In the genomic region with DNA sequence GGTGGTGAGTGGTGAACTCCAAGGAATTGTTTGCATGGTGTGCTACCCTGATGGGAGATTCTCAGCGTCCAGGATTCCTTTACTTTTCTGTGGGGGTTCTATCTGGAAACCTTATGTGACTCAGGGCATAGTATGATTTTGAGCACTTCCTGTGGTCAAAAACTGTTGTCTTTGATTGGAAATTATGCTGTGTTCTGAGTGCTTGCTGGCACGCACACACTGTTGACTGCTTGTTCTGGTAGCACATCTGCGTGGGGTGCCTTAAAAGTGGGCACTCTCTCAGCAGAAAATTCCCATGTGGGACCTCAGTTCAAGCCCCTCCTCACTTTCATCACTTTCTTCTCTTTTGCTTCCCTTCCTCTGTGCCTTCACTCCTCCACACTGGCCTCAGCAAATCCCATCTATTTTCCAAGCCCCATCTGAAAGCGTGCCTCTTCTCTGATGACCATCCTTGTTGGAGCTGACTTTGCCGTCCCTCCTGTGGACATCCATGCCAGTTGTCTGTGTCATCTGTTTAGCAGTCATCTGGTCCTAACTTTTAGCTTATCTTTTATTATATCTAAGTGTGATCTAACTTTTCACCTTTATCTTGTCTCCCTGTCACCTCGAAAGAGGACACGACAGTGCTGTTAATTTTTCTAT, we compare ENCODE assay signal across 10 cellular contexts.
A peak's percentile ranks its signal among the peaks of the same experiment; 100 is the strongest.
DNase-seq lines count a peak whose midpoint lies in the region; TF ChIP-seq lines count a peak whose summit lies in the region.
"Had no signal": no experiment of that assay in that cellular context is flagged by ENCODE, and none has a peak within 500 bp of the region (broad histone marks: within the 10 kb centered on the region; RNA-seq: fewer than 3 reads in every experiment).

No MANE protein-coding gene starts in this region.

- peak; percentile 13 for DNase-seq in activated CD4-positive, alpha-beta T cell treated with anti-CD3 and anti-CD28 coated beads for 48 hours
- DNase-seq in activated CD4-positive, alpha-beta T cell treated with anti-CD3 and anti-CD28 coated beads for 1 hour: no peak
- DNase-seq in RWPE1 (ENCODE audit: low spot score) (no peak), NCI-H2081 treated with DMSO at 0.1 percent for 48 hours (lab: John Stamatoyannopoulos, UW) (no peak), NCI-H1048 (lab: John Stamatoyannopoulos, UW) (no peak)
- no peak for DNase-seq in stimulated activated CD4-positive, alpha-beta T cell treated with anti-CD3 and anti-CD28 coated beads, Interleukin-12 subunit alpha, Interleukin-12 subunit beta, amount 100 ng/mL, for 4 hours
- DNase-seq: activated B cell treated with CpG ODN at 0.5 μM for 24 hours, NCI-H774 had no signal

- H3K4me1 Mint-ChIP-seq in dendritic cell treated with granulocyte-macrophage colony-stimulating factor and Interleukin-4, amounts not matched to agents 40 ng/mL and 50 ng/mL, for 4 days (ENCODE audit: low read depth): peaks cover 24% of the 10 kb centered on the region
- H3K4me1 Mint-ChIP-seq: activated B cell treated with CpG ODN at 0.5 μM for 24 hours had no signal

- intact Hi-C loops in dendritic cell treated with granulocyte-macrophage colony-stimulating factor and Interleukin-4, amounts not matched to agents 40 ng/mL and 50 ng/mL, for 4 days (cut with micrococcal nuclease): no loop called here

- H3K27ac ChIP-seq in RWPE1 (0 out of 2 replicates have a peak overlapping the region, but pooled peaks have one; percentile 14), skin epidermis (peak overlapping the region in 16 of 21 experiments; percentile 0 to 72 (median 38))

- POLR2A ChIA-PET in RWPE1 (lab: Yijun Ruan, JAX; ENCODE audit: low non-redundant PET): no interaction called here

- CTCF ChIA-PET in RWPE1 (lab: Yijun Ruan, JAX): no interaction called here

- peak overlapping the region; percentile 5 for H3K27ac Mint-ChIP-seq in dendritic cell treated with granulocyte-macrophage colony-stimulating factor and Interleukin-4, amounts not matched to agents 40 ng/mL and 50 ng/mL, for 4 days
- H3K27ac Mint-ChIP-seq: activated B cell treated with CpG ODN at 0.5 μM for 24 hours had no signal

- H3K27me3 Mint-ChIP-seq in dendritic cell treated with granulocyte-macrophage colony-stimulating factor and Interleukin-4, amounts not matched to agents 40 ng/mL and 50 ng/mL, for 4 days: no peaks in the 10 kb centered on the region
- H3K27me3 Mint-ChIP-seq: activated B cell treated with CpG ODN at 0.5 μM for 24 hours had no signal

- no peaks in the 10 kb centered on the region for H3K9me3 Mint-ChIP-seq in dendritic cell treated with granulocyte-macrophage colony-stimulating factor and Interleukin-4, amounts not matched to agents 40 ng/mL and 50 ng/mL, for 4 days
- H3K9me3 Mint-ChIP-seq: activated B cell treated with CpG ODN at 0.5 μM for 24 hours had no signal

- TF ChIP-seq CTCF in RWPE1 (conservative IDR thresholded peaks at IDR 0.05; ENCODE audit: low read depth): no peak

- no peak overlapping the region for H3K4me3 Mint-ChIP-seq in dendritic cell treated with granulocyte-macrophage colony-stimulating factor and Interleukin-4, amounts not matched to agents 40 ng/mL and 50 ng/mL, for 4 days
- H3K4me3 Mint-ChIP-seq: activated B cell treated with CpG ODN at 0.5 μM for 24 hours had no signal

- H3K4me3 ChIP-seq in skin epidermis: no peak overlapping the region

- H3K36me3 Mint-ChIP-seq in dendritic cell treated with granulocyte-macrophage colony-stimulating factor and Interleukin-4, amounts not matched to agents 40 ng/mL and 50 ng/mL, for 4 days (ENCODE audit: low read depth): peaks cover 20% of the 10 kb centered on the region
